In the genomic region with DNA sequence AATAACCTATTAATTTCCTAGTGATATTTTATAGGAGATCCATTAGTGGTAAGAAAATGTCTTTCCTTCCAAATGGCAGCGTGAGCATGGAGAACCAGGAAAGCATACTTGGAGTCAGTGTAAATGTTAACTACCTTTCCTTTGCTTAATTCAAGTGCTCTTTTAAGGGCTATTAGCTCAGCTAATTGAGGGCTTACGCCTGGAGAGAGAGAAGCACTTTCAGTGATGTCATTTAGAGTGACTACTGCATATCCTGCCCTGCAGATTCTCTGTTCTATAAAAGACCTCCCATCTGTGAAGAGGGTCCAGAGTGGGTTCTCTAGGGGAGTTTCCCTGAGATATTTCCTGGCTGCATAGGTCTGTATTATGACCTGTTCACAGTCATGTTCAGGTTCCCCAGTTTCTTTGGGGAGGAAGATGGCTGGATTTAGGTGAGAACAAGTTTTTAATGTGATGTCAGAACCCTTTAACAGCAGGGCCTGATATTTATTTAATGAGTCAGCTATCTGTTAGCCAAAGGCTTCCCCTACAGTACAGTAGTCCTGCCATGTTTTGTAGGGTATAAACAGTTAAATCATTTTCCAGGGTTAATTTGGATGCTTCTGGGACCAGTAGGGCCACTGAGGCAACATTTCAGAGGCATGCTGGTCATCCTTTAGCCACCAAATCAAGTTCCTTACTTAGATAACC, we compare ENCODE assay signal across 19 cellular contexts.
DNase-seq lines count a peak whose midpoint lies in the region; ATAC-seq and TF ChIP-seq lines count a peak whose summit lies in the region.
"Had no signal": no experiment of that assay in that cellular context is flagged by ENCODE, and none has a peak within 500 bp of the region (broad histone marks: within the 10 kb centered on the region; RNA-seq: fewer than 3 reads in every experiment).

No MANE protein-coding gene starts in this region.

- H3K4me3 ChIP-seq in upper lobe of right lung = no peak overlapping the region
- H3K4me3 ChIP-seq: BLaER1, SJCRH30 had no signal

- POLR2A ChIA-PET in WTC11 (lab: Charles Lee) = interaction anchor here (0.6 kb wide), 1 partner anchor 60 kb away, joined by 4 read pairs; no protein-coding TSS in a partner anchor

- H3K27ac ChIP-seq in upper lobe of right lung = no peak overlapping the region
- H3K27ac ChIP-seq: BLaER1, SJCRH30 had no signal

- no peak overlapping the region for H3K4me3 Mint-ChIP-seq in WTC11
- H3K4me3 Mint-ChIP-seq in activated CD8-positive, alpha-beta memory T cell treated with anti-CD3 and anti-CD28 coated beads, Interleukin-2, amount 10 ng/mL, durations not matched to agents 7 days and 5 days = no peak overlapping the region
- H3K4me3 Mint-ChIP-seq: CD8-positive, alpha-beta T cell; HFFc6 had no signal

- H3K27me3 Mint-ChIP-seq in WTC11 (ENCODE audit: low read depth) = peaks cover 4% of the 10 kb centered on the region; the same call in 1 of the 2 replicates
- peaks cover 15% of the 10 kb centered on the region for H3K27me3 Mint-ChIP-seq in activated CD8-positive, alpha-beta memory T cell treated with anti-CD3 and anti-CD28 coated beads, Interleukin-2, amount 10 ng/mL, durations not matched to agents 7 days and 5 days

- TF ChIP-seq CTCF in WTC11 (IDR thresholded peaks at IDR 0.05) = no peak
- no peak for TF ChIP-seq CTCF in upper lobe of right lung (IDR thresholded peaks at IDR 0.05)

- H3K4me1 ChIP-seq in upper lobe of right lung = no peaks in the 10 kb centered on the region
- H3K4me1 ChIP-seq: BLaER1, SJCRH30 had no signal

- ATAC-seq in WTC11 = peak; percentile 38
- peak; percentile 47 for ATAC-seq in upper lobe of right lung
- no peak for ATAC-seq in activated CD8-positive, alpha-beta memory T cell treated with anti-CD3 and anti-CD28 coated beads, Interleukin-2, amount 10 ng/mL, durations not matched to agents 7 days and 5 days
- ATAC-seq: CD8-positive, alpha-beta T cell had no signal

- H3K36me3 ChIP-seq in upper lobe of right lung = no peaks in the 10 kb centered on the region
- H3K36me3 ChIP-seq: BLaER1, SJCRH30 had no signal

- no peaks in the 10 kb centered on the region for H3K27me3 ChIP-seq in upper lobe of right lung
- H3K27me3 ChIP-seq: BLaER1, SJCRH30 had no signal

- intact Hi-C loops in upper lobe of right lung (cut with DNase I) = no loop called here

- no peaks in the 10 kb centered on the region for H3K9me3 ChIP-seq in upper lobe of right lung
- H3K9me3 ChIP-seq: BLaER1, SJCRH30 had no signal

- peaks cover 12% of the 10 kb centered on the region for H3K4me1 Mint-ChIP-seq in WTC11
- H3K4me1 Mint-ChIP-seq in activated CD8-positive, alpha-beta memory T cell treated with anti-CD3 and anti-CD28 coated beads, Interleukin-2, amount 10 ng/mL, durations not matched to agents 7 days and 5 days = no peaks in the 10 kb centered on the region

- CTCF ChIA-PET in WTC11 (lab: Charles Lee) = interaction anchor here (1.2 kb wide), 1 partner anchor 18 kb away, joined by 3 read pairs; no protein-coding TSS in a partner anchor
- CTCF ChIA-PET in activated CD8-positive, alpha-beta memory T cell treated with anti-CD3 and anti-CD28 coated beads, Interleukin-2, amount 10 ng/mL, durations not matched to agents 7 days and 5 days (lab: Charles Lee) = no interaction called here

- DNase-seq in NCI-H146 (lab: John Stamatoyannopoulos, UW) = peak; percentile 19
- no peak for DNase-seq in NCI-H146 treated with DMSO at 0.1 percent for 48 hours (lab: John Stamatoyannopoulos, UW; ENCODE audit: unreplicated experiment)
- peak; percentile 11 for DNase-seq in NCI-H1436 treated with DMSO at 0.1 percent for 48 hours (lab: John Stamatoyannopoulos, UW)
- no peak for DNase-seq in WTC11 (ENCODE audit: low spot score)
- no peak for DNase-seq in upper lobe of right lung
- DNase-seq in epidermal melanocyte (ENCODE audit: insufficient read length, low spot score) = no peak
- DNase-seq in H4 (ENCODE audit: low spot score) = no peak
- no peak for DNase-seq in activated CD8-positive, alpha-beta memory T cell treated with anti-CD3 and anti-CD28 coated beads, Interleukin-2, amount 10 ng/mL, durations not matched to agents 7 days and 5 days
- DNase-seq: Calu3; CD8-positive, alpha-beta T cell; HFFc6; IMR-90; NCI-H1048; NCI-H2029; NCI-H2171 treated with DMSO at 0.1 percent for 48 hours; NCI-H446; NCI-H774; SJCRH30 had no signal

- H3K36me3 Mint-ChIP-seq in WTC11 = peaks cover 12% of the 10 kb centered on the region; the same call in 1 of the 2 replicates
- H3K36me3 Mint-ChIP-seq in activated CD8-positive, alpha-beta memory T cell treated with anti-CD3 and anti-CD28 coated beads, Interleukin-2, amount 10 ng/mL, durations not matched to agents 7 days and 5 days = no peaks in the 10 kb centered on the region
- H3K36me3 Mint-ChIP-seq: CD8-positive, alpha-beta T cell had no signal

- H3K9me3 Mint-ChIP-seq in WTC11 = peaks cover 27% of the 10 kb centered on the region
- no peaks in the 10 kb centered on the region for H3K9me3 Mint-ChIP-seq in activated CD8-positive, alpha-beta memory T cell treated with anti-CD3 and anti-CD28 coated beads, Interleukin-2, amount 10 ng/mL, durations not matched to agents 7 days and 5 days (ENCODE audit: low read depth)
- H3K9me3 Mint-ChIP-seq: CD8-positive, alpha-beta T cell; HFFc6 had no signal

- no peak overlapping the region for H3K27ac Mint-ChIP-seq in WTC11
- no peak overlapping the region for H3K27ac Mint-ChIP-seq in activated CD8-positive, alpha-beta memory T cell treated with anti-CD3 and anti-CD28 coated beads, Interleukin-2, amount 10 ng/mL, durations not matched to agents 7 days and 5 days
- H3K27ac Mint-ChIP-seq: CD8-positive, alpha-beta T cell; HFFc6 had no signal

TF ChIP-seq in WTC11, 78 proteins besides CTCF, POLR2A, EP300 and RAD21:
- TF ChIP-seq FOXJ3 (CRISPR knock-in tag; IDR thresholded peaks at IDR 0.05; ENCODE audit: borderline replicate concordance) = no peak
- no peak for TF ChIP-seq TP53 (CRISPR knock-in tag; IDR thresholded peaks at IDR 0.05)
- no peak for TF ChIP-seq TEAD1 (CRISPR knock-in tag; IDR thresholded peaks at IDR 0.05)
- TF ChIP-seq, protein P1, sequence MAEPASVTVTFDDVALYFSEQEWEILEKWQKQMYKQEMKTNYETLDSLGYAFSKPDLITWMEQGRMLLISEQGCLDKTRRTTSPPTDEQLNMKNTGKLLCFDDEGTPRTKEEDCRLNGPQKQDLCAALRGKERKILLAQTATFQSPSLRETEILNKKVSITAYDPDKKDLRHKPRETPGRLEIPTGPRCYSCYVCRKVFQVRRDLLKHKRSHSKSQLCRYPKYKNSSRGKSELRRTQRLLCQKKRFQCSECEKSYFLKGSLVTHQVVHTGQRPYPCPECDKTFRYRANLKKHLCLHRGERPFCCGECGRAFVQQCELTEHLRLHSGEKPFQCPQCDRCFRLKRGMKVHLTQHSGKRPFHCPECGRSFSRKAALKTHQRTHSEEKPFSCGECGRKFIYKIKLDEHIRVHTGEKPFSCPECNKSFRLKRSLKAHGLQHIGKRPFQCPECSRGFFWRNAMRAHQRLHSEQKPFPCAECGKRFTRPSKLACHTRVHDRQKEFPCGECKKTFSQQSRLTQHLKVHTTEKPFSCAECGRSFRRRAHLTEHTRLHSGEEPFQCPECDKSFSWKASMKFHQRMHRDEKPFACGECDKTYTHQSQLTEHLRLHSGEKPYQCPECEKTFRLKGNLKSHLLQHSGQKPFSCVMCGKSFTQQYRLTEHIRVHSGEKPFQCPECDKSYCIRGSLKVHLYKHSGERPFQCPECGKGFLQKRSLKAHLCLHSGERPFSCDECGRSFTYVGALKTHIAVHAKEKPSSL (CRISPR knock-in tag; conservative IDR thresholded peaks at IDR 0.05) = no peak
- TF ChIP-seq SP1 (CRISPR knock-in tag; conservative IDR thresholded peaks at IDR 0.05) = no peak
- no peak for TF ChIP-seq GTF2I (CRISPR knock-in tag; conservative IDR thresholded peaks at IDR 0.05)
- TF ChIP-seq TCF7 (CRISPR knock-in tag; IDR thresholded peaks at IDR 0.05; ENCODE audit: low read depth) = no peak
- TF ChIP-seq SMAD4 (CRISPR knock-in tag; IDR thresholded peaks at IDR 0.05) = no peak
- TF ChIP-seq, protein P2, sequence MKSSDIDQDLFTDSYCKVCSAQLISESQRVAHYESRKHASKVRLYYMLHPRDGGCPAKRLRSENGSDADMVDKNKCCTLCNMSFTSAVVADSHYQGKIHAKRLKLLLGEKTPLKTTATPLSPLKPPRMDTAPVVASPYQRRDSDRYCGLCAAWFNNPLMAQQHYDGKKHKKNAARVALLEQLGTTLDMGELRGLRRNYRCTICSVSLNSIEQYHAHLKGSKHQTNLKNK (CRISPR knock-in tag; IDR thresholded peaks at IDR 0.05) = no peak

Comparison
In these comparisons a context has a peak if more than half of its experiments do, and no peak if none do; other contexts are left out.
1. DNase-seq: peak in NCI-H146 (single experiment) and NCI-H1436 treated with DMSO at 0.1 percent for 48 hours (single experiment); none in NCI-H146 treated with DMSO at 0.1 percent for 48 hours (single experiment), WTC11 (single experiment), upper lobe of right lung (single experiment), epidermal melanocyte (single experiment), H4 (single experiment) and activated CD8-positive, alpha-beta memory T cell treated with anti-CD3 and anti-CD28 coated beads, Interleukin-2, amount 10 ng/mL, durations not matched to agents 7 days and 5 days (single experiment).